In the genomic region with DNA sequence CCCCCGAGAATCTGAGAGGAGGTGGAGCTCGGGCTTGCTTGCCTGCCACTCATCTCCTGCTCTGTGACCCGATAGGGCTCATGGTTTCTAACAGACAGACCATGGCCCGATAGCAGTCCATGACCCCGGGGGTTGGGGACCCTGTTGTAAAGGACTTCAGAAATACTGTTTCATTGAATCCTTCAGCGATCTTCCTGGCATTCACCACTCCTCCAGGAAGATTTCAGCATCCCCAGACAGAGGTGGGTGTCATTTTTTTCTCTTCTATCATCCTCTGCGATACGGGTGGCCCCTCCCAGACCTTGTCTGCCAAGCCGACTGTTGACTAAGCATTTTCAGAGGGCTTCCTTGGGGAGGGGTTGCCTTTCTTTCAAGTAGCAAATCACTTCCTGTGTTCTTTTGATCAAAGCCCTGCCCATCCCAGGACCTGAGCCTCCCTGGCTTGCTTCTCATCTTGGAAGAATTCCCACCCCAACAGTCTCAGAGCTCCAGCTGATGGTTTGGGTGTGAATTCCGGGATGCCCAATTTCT, we compare ENCODE assay signal across 8 cellular contexts. TPM values are rescaled to one million over a fixed set of nuclear protein-coding genes. Genes with fewer than 3 reads are reported as not detected.
DNase-seq lines count a peak whose midpoint lies in the region; ATAC-seq, FAIRE-seq and TF ChIP-seq lines count a peak whose summit lies in the region.
"Had no signal": no experiment of that assay in that cellular context is flagged by ENCODE, and none has a peak within 500 bp of the region (broad histone marks: within the 10 kb centered on the region; RNA-seq: fewer than 3 reads in every experiment).

No MANE protein-coding gene starts in this region.

- no peak for TF ChIP-seq CTCF in H1 (IDR thresholded peaks at IDR 0.05; ENCODE audit: control extremely low read depth in 1 of 3, insufficient read depth in 1 of 3, low read depth in 1 of 3, low read length in 3 of 3)

- CTCF ChIA-PET in H1 (lab: Charles Lee; ENCODE audit: partially characterized antibody) = interaction anchor here (0.6 to 6.8 kb wide), 5 partner anchors 12 to 310 kb away, joined by 3 to 68 read pairs (median 3); no protein-coding TSS in a partner anchor

- H3K79me2 ChIP-seq in H1 (ENCODE audit: control insufficient read depth in 1 of 2, insufficient read depth in 2 of 2, low read length in 2 of 2) = no peaks in the 10 kb centered on the region

- peak overlapping the region; percentile 2; the same call in 1 of the 2 replicates for H3K18ac ChIP-seq in H1 (ENCODE audit: extremely low read depth, low read length)

- no peak overlapping the region for H2BK20ac ChIP-seq in H1 (ENCODE audit: low read length)

- peak; percentile 42 for FAIRE-seq in H1 (lab: Jason Lieb, UNC)

- no peak overlapping the region for H3K23ac ChIP-seq in H1 (ENCODE audit: insufficient read length)

- H3K27ac Mint-ChIP-seq in stimulated activated effector memory CD8-positive, alpha-beta T cell treated with anti-CD3 and anti-CD28 coated beads, Interleukin-12 subunit alpha, Interleukin-12 subunit beta, amount 100 ng/mL, for 72 hours = peak overlapping the region; percentile 87

- POLR2A ChIA-PET in H1 (lab: Charles Lee; ENCODE audit: partially characterized antibody) = interaction anchor here (0.8 to 2.7 kb wide), 5 partner anchors 10 to 1259 kb away, joined by 3 to 13 read pairs (median 3); a partner anchor contains a TSS

- H3K36me3 ChIP-seq in HUES64 (ENCODE audit: insufficient read depth, low read length) (no peaks in the 10 kb centered on the region), H1 (ENCODE audit: control insufficient read depth in 2 of 4, insufficient read depth in 4 of 4, low read length in 3 of 4) (no peaks in the 10 kb centered on the region)
- H3K36me3 ChIP-seq: ovary had no signal

- H4K91ac ChIP-seq in H1 (replicated peaks; ENCODE audit: insufficient read length, low read length) = no peak overlapping the region

- H3K56ac ChIP-seq in H1 (replicated peaks; ENCODE audit: insufficient read length, low read depth, low read length) = no peak overlapping the region

- WGBS in HUES64 = 39% methylated on average over 10 of the region's 10 CpGs
- WGBS in H1 (ENCODE audit: extremely low coverage in 1 of 2, insufficient coverage in 1 of 2, insufficient read length in 1 of 2, insufficient replicate concordance in 2 of 2, low coverage in 1 of 2, low lambda C conversion rate in 2 of 2, missing lambda C conversion rate in 1 of 2), 2 experiments = 71% methylated on average over 10 of the region's 10 CpGs; no CpG with 5 or more reads in 1 of the 2 experiments

- H3K4ac ChIP-seq in H1 (replicated peaks; ENCODE audit: insufficient read length, low read depth, low read length) = no peak overlapping the region

- peak overlapping the region; percentile 85; the same call in 1 of the 2 replicates for H2BK12ac ChIP-seq in H1 (ENCODE audit: low read depth, low read length)

- H2BK5ac ChIP-seq in H1 (ENCODE audit: low read depth, low read length) = peak overlapping the region; percentile 55; the same call in 1 of the 2 replicates

- no peak for TF ChIP-seq RAD21 in H1 (IDR thresholded peaks at IDR 0.05 in 1 of 2, conservative IDR thresholded peaks at IDR 0.05 in 1 of 2; ENCODE audit: low read depth in 2 of 2, low read length in 2 of 2)

- H3K4me3 ChIP-seq in HUES64 (ENCODE audit: low read length) (peak overlapping the region; percentile 16; the same call in 1 of the 2 replicates), H1 (ENCODE audit: extremely low read depth in 1 of 4, insufficient read depth in 2 of 4, low read depth in 3 of 4, low read length in 4 of 4) (no peak overlapping the region)
- H3K4me3 ChIP-seq: ovary had no signal

- peaks cover 5% of the 10 kb centered on the region; the same call in 1 of the 2 replicates for H3K23me2 ChIP-seq in H1 (ENCODE audit: low read depth, low read length)

- H2AK5ac ChIP-seq in H1 (ENCODE audit: low read depth, low read length) = 0 out of 2 replicates have a peak overlapping the region, but pooled peaks have one; percentile 2

- no peak overlapping the region for H3K27ac ChIP-seq in HUES64 (ENCODE audit: low read depth, low read length)
- H3K27ac ChIP-seq in H1 (ENCODE audit: low read depth, low read length) = no peak overlapping the region
- H3K27ac ChIP-seq: ovary had no signal

- H3K9me3 Mint-ChIP-seq in stimulated activated effector memory CD8-positive, alpha-beta T cell treated with anti-CD3 and anti-CD28 coated beads, Interleukin-12 subunit alpha, Interleukin-12 subunit beta, amount 100 ng/mL, for 72 hours = no peaks in the 10 kb centered on the region

- no peak overlapping the region for H2BK15ac ChIP-seq in H1 (ENCODE audit: low read length)

- H3K4me2 ChIP-seq in H1 (ENCODE audit: insufficient read depth in 1 of 2, low read depth in 2 of 2, low read length in 2 of 2) = peak overlapping the region; percentile 16 to 34; a peak in 2 of 4 replicates

- no peaks in the 10 kb centered on the region for H4K20me1 ChIP-seq in H1 (replicated peaks in 1 of 2; ENCODE audit: control insufficient read depth in 1 of 2, insufficient read depth in 2 of 2, low read length in 2 of 2)

- no peak for TF ChIP-seq EP300 in H1 (IDR thresholded peaks at IDR 0.05; ENCODE audit: borderline replicate concordance in 1 of 2, low read depth in 2 of 2, low read length in 2 of 2)

- H2AFZ ChIP-seq in H1 (ENCODE audit: low read length) = no peak overlapping the region; the same call in 1 of the 2 replicates

- DNase-seq in H1 (ENCODE audit: low read depth in 1 of 2, low spot score in 2 of 2) = no peak
- peak in 1 of 2 donors; percentile 77 for DNase-seq in stimulated activated effector memory CD8-positive, alpha-beta T cell treated with anti-CD3 and anti-CD28 coated beads, Interleukin-12 subunit alpha, Interleukin-12 subunit beta, amount 100 ng/mL, for 72 hours (ENCODE audit: low spot score in 2 of 2)
- no peak for DNase-seq in NCI-H187 treated with DMSO at 0.1 percent for 48 hours (lab: John Stamatoyannopoulos, UW)
- DNase-seq in HPDE6-E6E7 (ENCODE audit: extremely low spot score) = no peak
- DNase-seq: ovary had no signal

- H4K5ac ChIP-seq in H1 (ENCODE audit: insufficient read length, low read depth, low read length) = no peak overlapping the region

- no peak overlapping the region for H3K14ac ChIP-seq in H1 (ENCODE audit: insufficient read length)

- H3K9me3 ChIP-seq in HUES64 (ENCODE audit: insufficient read depth, low read depth, low read length) (no peaks in the 10 kb centered on the region), H1 (ENCODE audit: insufficient read depth in 2 of 2, low read depth in 1 of 2, low read length in 1 of 2) (no peaks in the 10 kb centered on the region)
- H3K9me3 ChIP-seq: ovary had no signal

- H4K8ac ChIP-seq in H1 (ENCODE audit: extremely low read depth, insufficient read depth, low read length) = no peak overlapping the region

- peak overlapping the region; percentile 76 for H3K4me3 Mint-ChIP-seq in stimulated activated effector memory CD8-positive, alpha-beta T cell treated with anti-CD3 and anti-CD28 coated beads, Interleukin-12 subunit alpha, Interleukin-12 subunit beta, amount 100 ng/mL, for 72 hours

- no peak overlapping the region for H2BK120ac ChIP-seq in H1 (replicated peaks; ENCODE audit: low read depth, low read length)

- H3K27me3 ChIP-seq in HUES64 (ENCODE audit: insufficient read depth, low read length) (no peaks in the 10 kb centered on the region), H1 (replicated peaks in 1 of 4; ENCODE audit: control insufficient read depth in 3 of 4, extremely low read depth in 1 of 4, insufficient read depth in 3 of 4, low read length in 3 of 4) (no peaks in the 10 kb centered on the region)
- H3K27me3 ChIP-seq: ovary had no signal

- H3K79me1 ChIP-seq in H1 (ENCODE audit: low read depth, low read length) = no peaks in the 10 kb centered on the region; the same call in 1 of the 2 replicates

- TF ChIP-seq POLR2A in H1 (IDR thresholded peaks at IDR 0.05; ENCODE audit: control extremely low read depth in 1 of 2, low read depth in 2 of 2, low read length in 2 of 2) = no peak

- H3K4me1 ChIP-seq in HUES64 (ENCODE audit: insufficient read depth, low read length) (peaks cover 8% of the 10 kb centered on the region; the same call in 1 of the 2 replicates), H1 (replicated peaks in 1 of 4; ENCODE audit: control insufficient read depth in 3 of 4, insufficient read depth in 4 of 4, low read length in 3 of 4) (peaks cover 0 to 12% (median 2%) of the 10 kb centered on the region in 4 experiments; a peak in 3 of 7 replicates)

- H3K9ac ChIP-seq in HUES64 (ENCODE audit: low read depth, low read length) (0 out of 2 replicates have a peak overlapping the region, but pooled peaks have one; percentile 3), H1 (replicated peaks in 1 of 4; ENCODE audit: extremely low read depth in 1 of 4, low read depth in 3 of 4, low read length in 3 of 4) (no peak overlapping the region)

- H3K4me1 Mint-ChIP-seq in stimulated activated effector memory CD8-positive, alpha-beta T cell treated with anti-CD3 and anti-CD28 coated beads, Interleukin-12 subunit alpha, Interleukin-12 subunit beta, amount 100 ng/mL, for 72 hours = peaks cover 79% of the 10 kb centered on the region

- peak; percentile 42 to 45 for ATAC-seq in activated CD4-positive, CD25-positive, alpha-beta regulatory T cell treated with anti-CD3 and anti-CD28 coated beads, Interleukin-2, amount 50 U/mL, for 24 hours
- peak; percentile 56 for ATAC-seq in stimulated activated effector memory CD8-positive, alpha-beta T cell treated with anti-CD3 and anti-CD28 coated beads, Interleukin-12 subunit alpha, Interleukin-12 subunit beta, amount 100 ng/mL, for 72 hours
- ATAC-seq in HG02885 (IDR thresholded peaks at IDR 0.05; ENCODE audit: poor library complexity, unreplicated experiment) = no peak

- peaks cover 37% of the 10 kb centered on the region for H3K36me3 Mint-ChIP-seq in stimulated activated effector memory CD8-positive, alpha-beta T cell treated with anti-CD3 and anti-CD28 coated beads, Interleukin-12 subunit alpha, Interleukin-12 subunit beta, amount 100 ng/mL, for 72 hours

RNA-seq across cellular contexts. Expression of a gene that starts 1.7 kb away (rescaled TPM):
- polyA plus RNA-seq in HUES64 (2013, experiment 1 of 2) = 2.4 TPM
- polyA plus RNA-seq in HUES64 (2013, experiment 2 of 2) = 2.5 TPM
- 2.2 and 4.6 TPM in 2 replicates for total RNA-seq in H1 (2021; fragmentation: NEBNext Ultra II Directional; extraction: Animal tissue kit (Norgen Biotek cat#: 25700))
- 1.4 and 3.1 TPM in 2 replicates for polyA plus RNA-seq in H1 (2011; rRNA removed)
- 1.6 TPM for polyA plus RNA-seq in H1 (2011; cell fraction: cytosol; rRNA removed)
- polyA plus RNA-seq in H1 (2011; cell fraction: nucleus; rRNA removed) = 2.8 TPM
- polyA plus RNA-seq in H1 (2012, experiment 1 of 2) = 6.5 to 9.2 TPM (median 8.1 TPM) in 4 replicates
- 2.3 TPM for polyA plus RNA-seq in H1 (2012, experiment 2 of 2)
- 3.7 TPM for polyA plus RNA-seq in H1 (2013, experiment 1 of 2)
- 3.5 TPM for polyA plus RNA-seq in H1 (2013, experiment 2 of 2)
- 3.1 and 5.2 TPM in 2 replicates for polyA minus RNA-seq in H1 (2011; rRNA and poly(A)+ RNA removed)
- polyA minus RNA-seq in H1 (2011; cell fraction: cytosol; rRNA and poly(A)+ RNA removed) = 2.1 TPM
- polyA minus RNA-seq in H1 (2011; cell fraction: nucleus; rRNA and poly(A)+ RNA removed) = 3.9 TPM

RNA-seq across cellular contexts. Expression of a gene that starts 35.0 kb away (rescaled TPM):
- polyA plus RNA-seq in HUES64 (2013, experiment 1 of 2) = 14.0 TPM
- polyA plus RNA-seq in HUES64 (2013, experiment 2 of 2) = 10.8 TPM
- 14.0 and 17.4 TPM in 2 replicates for total RNA-seq in H1 (2021; fragmentation: NEBNext Ultra II Directional; extraction: Animal tissue kit (Norgen Biotek cat#: 25700))
- polyA plus RNA-seq in H1 (2011; rRNA removed) = 6.9 and 16.1 TPM in 2 replicates
- 14.8 TPM for polyA plus RNA-seq in H1 (2011; cell fraction: cytosol; rRNA removed)
- 78.6 TPM for polyA plus RNA-seq in H1 (2011; cell fraction: nucleus; rRNA removed)
- 8.6 to 15.2 TPM (median 12.4 TPM) in 4 replicates for polyA plus RNA-seq in H1 (2012, experiment 1 of 2)
- 3.7 TPM for polyA plus RNA-seq in H1 (2012, experiment 2 of 2)
- 13.2 TPM for polyA plus RNA-seq in H1 (2013, experiment 1 of 2)
- 11.6 TPM for polyA plus RNA-seq in H1 (2013, experiment 2 of 2)
- 9.3 and 10.6 TPM in 2 replicates for polyA minus RNA-seq in H1 (2011; rRNA and poly(A)+ RNA removed)
- 7.6 TPM for polyA minus RNA-seq in H1 (2011; cell fraction: cytosol; rRNA and poly(A)+ RNA removed)
- 30.6 TPM for polyA minus RNA-seq in H1 (2011; cell fraction: nucleus; rRNA and poly(A)+ RNA removed)

RNA-seq across cellular contexts. Expression of a gene that starts 54.9 kb away (rescaled TPM):
- polyA plus RNA-seq in HUES64 (2013, experiment 1 of 2) = not detected
- not detected for polyA plus RNA-seq in HUES64 (2013, experiment 2 of 2)
- not detected in 2 replicates for total RNA-seq in H1 (2021; fragmentation: NEBNext Ultra II Directional; extraction: Animal tissue kit (Norgen Biotek cat#: 25700))
- polyA plus RNA-seq in H1 (2011; rRNA removed) = not detected in 2 replicates
- polyA plus RNA-seq in H1 (2011; cell fraction: cytosol; rRNA removed) = not detected
- polyA plus RNA-seq in H1 (2011; cell fraction: nucleus; rRNA removed) = not detected
- not detected in 4 replicates for polyA plus RNA-seq in H1 (2012, experiment 1 of 2)
- not detected for polyA plus RNA-seq in H1 (2012, experiment 2 of 2)
- not detected for polyA plus RNA-seq in H1 (2013, experiment 1 of 2)
- not detected for polyA plus RNA-seq in H1 (2013, experiment 2 of 2)
- polyA minus RNA-seq in H1 (2011; rRNA and poly(A)+ RNA removed) = not detected in 2 replicates
- polyA minus RNA-seq in H1 (2011; cell fraction: cytosol; rRNA and poly(A)+ RNA removed) = not detected
- not detected for polyA minus RNA-seq in H1 (2011; cell fraction: nucleus; rRNA and poly(A)+ RNA removed)
- total RNA-seq: ovary had no signal
- polyA plus RNA-seq: ovary had no signal
